ENCODE assay signal across 8 cellular contexts in genomic region chr10:484441-484924, GRCh38.
DNase-seq lines count a peak whose midpoint lies in the region; ATAC-seq and TF ChIP-seq lines count a peak whose summit lies in the region.

No MANE protein-coding gene starts in this region.

- H3K27ac Mint-ChIP-seq in activated CD8-positive, alpha-beta memory T cell treated with anti-CD3 and anti-CD28 coated beads, Interleukin-2, amount 10 ng/mL, durations not matched to agents 7 days and 5 days, result peak overlapping the region; percentile 87

- TF ChIP-seq CTCF in fibroblast of the aortic adventitia (IDR thresholded peaks at IDR 0.05; ENCODE audit: insufficient read depth, low read length) (no peak), prostate gland (IDR thresholded peaks at IDR 0.05) (no peak)

- peaks cover 3% of the 10 kb centered on the region for H3K27me3 Mint-ChIP-seq in activated CD8-positive, alpha-beta memory T cell treated with anti-CD3 and anti-CD28 coated beads, Interleukin-2, amount 10 ng/mL, durations not matched to agents 7 days and 5 days

- H3K4me3 ChIP-seq in fibroblast of the aortic adventitia (ENCODE audit: low read depth, low read length), result peak overlapping the region; percentile 57
- peak overlapping the region; percentile 13 to 22 for H3K4me3 ChIP-seq in prostate gland

- no peaks in the 10 kb centered on the region for H3K36me3 ChIP-seq in prostate gland

- CTCF ChIA-PET in activated CD8-positive, alpha-beta memory T cell treated with anti-CD3 and anti-CD28 coated beads, Interleukin-2, amount 10 ng/mL, durations not matched to agents 7 days and 5 days (lab: Charles Lee), result interaction anchor here (0.8 kb wide), 1 partner anchor 28 kb away, joined by 3 read pairs; no protein-coding TSS in a partner anchor

- no peaks in the 10 kb centered on the region for H3K9me3 Mint-ChIP-seq in activated CD8-positive, alpha-beta memory T cell treated with anti-CD3 and anti-CD28 coated beads, Interleukin-2, amount 10 ng/mL, durations not matched to agents 7 days and 5 days (ENCODE audit: low read depth)

- no peak for TF ChIP-seq POLR2A in prostate gland (IDR thresholded peaks at IDR 0.05)

- H3K4me1 Mint-ChIP-seq in activated CD8-positive, alpha-beta memory T cell treated with anti-CD3 and anti-CD28 coated beads, Interleukin-2, amount 10 ng/mL, durations not matched to agents 7 days and 5 days, result peaks cover 8% of the 10 kb centered on the region

- H3K4me3 Mint-ChIP-seq in activated CD8-positive, alpha-beta memory T cell treated with anti-CD3 and anti-CD28 coated beads, Interleukin-2, amount 10 ng/mL, durations not matched to agents 7 days and 5 days, result peak overlapping the region; percentile 72

- DNase-seq in activated CD8-positive, alpha-beta memory T cell treated with anti-CD3 and anti-CD28 coated beads, Interleukin-2, amount 10 ng/mL, durations not matched to agents 7 days and 5 days, result peak; percentile 62
- DNase-seq in fibroblast of the aortic adventitia (ENCODE audit: low read depth) (peak; percentile 38), prostate gland (ENCODE audit: low spot score) (no peak)

- 49% methylated on average over 24 of the region's 24 CpGs for WGBS in prostate gland

- ATAC-seq in GM18867 (IDR thresholded peaks at IDR 0.05; ENCODE audit: unreplicated experiment) (peak; percentile 41), HG03521 (IDR thresholded peaks at IDR 0.05; ENCODE audit: unreplicated experiment) (peak; percentile 49), GM21723 (IDR thresholded peaks at IDR 0.05; ENCODE audit: unreplicated experiment) (no peak), HG02610 (IDR thresholded peaks at IDR 0.05; ENCODE audit: unreplicated experiment) (no peak), GM21786 (IDR thresholded peaks at IDR 0.05; ENCODE audit: unreplicated experiment) (no peak)
- peak; percentile 79 for ATAC-seq in activated CD8-positive, alpha-beta memory T cell treated with anti-CD3 and anti-CD28 coated beads, Interleukin-2, amount 10 ng/mL, durations not matched to agents 7 days and 5 days

- H3K27ac ChIP-seq in prostate gland, result peak overlapping the region; percentile 62 to 70

- intact Hi-C loops in prostate gland (cut with DNase I), result no loop called here

- H3K9me3 ChIP-seq in prostate gland, result no peaks in the 10 kb centered on the region

- no peaks in the 10 kb centered on the region for H3K27me3 ChIP-seq in prostate gland (replicated peaks; ENCODE audit: insufficient read depth)

- H3K4me1 ChIP-seq in prostate gland (replicated peaks), result no peaks in the 10 kb centered on the region

- no peaks in the 10 kb centered on the region for H3K36me3 Mint-ChIP-seq in activated CD8-positive, alpha-beta memory T cell treated with anti-CD3 and anti-CD28 coated beads, Interleukin-2, amount 10 ng/mL, durations not matched to agents 7 days and 5 days

Comparison
In these comparisons a context has a peak if more than half of its experiments do, and no peak if none do; other contexts are left out.
1. ATAC-seq: peak in GM18867 (single experiment), HG03521 (single experiment) and activated CD8-positive, alpha-beta memory T cell treated with anti-CD3 and anti-CD28 coated beads, Interleukin-2, amount 10 ng/mL, durations not matched to agents 7 days and 5 days (single experiment); none in GM21723 (single experiment), HG02610 (single experiment) and GM21786 (single experiment).